ENCODE assay signal across 10 cellular contexts in genomic region chr16:69171325-69172095, GRCh38. TPM values are rescaled to one million over a fixed set of nuclear protein-coding genes. Genes with fewer than 3 reads are reported as not detected.
A peak's percentile ranks its signal among the peaks of the same experiment; 100 is the strongest.
DNase-seq lines count a peak whose midpoint lies in the region; TF ChIP-seq lines count a peak whose summit lies in the region.
"Had no signal": no experiment of that assay in that cellular context is flagged by ENCODE, and none has a peak within 500 bp of the region (broad histone marks: within the 10 kb centered on the region; RNA-seq: fewer than 3 reads in every experiment).

No MANE protein-coding gene starts in this region.

- 35 to 47% (median 42%) methylated on average over 6 of the region's 6 CpGs for whole genome bisulfite sequencing in spleen, 5 donors

- TF ChIP-seq POLR2A in spleen (IDR thresholded peaks at IDR 0.05), result no peak

- H3K36me3 ChIP-seq in H7 (replicated peaks; ENCODE audit: control insufficient read depth, insufficient read depth, low read length), result peaks cover 12% of the 10 kb centered on the region
- H3K36me3 ChIP-seq in spleen, result peaks cover 0 to 40% (median 21%) of the 10 kb centered on the region in 6 donors

- H3K4me3 ChIP-seq in H7 (ENCODE audit: insufficient read depth, low read depth, low read length), result no peak overlapping the region
- no peak overlapping the region for H3K4me3 ChIP-seq in spleen

- intact Hi-C loops in spleen (cut with DNase I; ENCODE audit: low total_unique reads), result no loop called here

- H3K27ac ChIP-seq in spleen, result peak overlapping the region; percentile 6 to 83 (median 62)

- DNase-seq in H7 (peak; percentile 46), amniotic epithelial cell (ENCODE audit: low read depth) (peak; percentile 88), kidney tubule cell (ENCODE audit: low spot score) (peak; percentile 89), spleen (no peak), T-helper 1 cell (no peak), NCI-H446 (lab: John Stamatoyannopoulos, UW) (no peak)
- no peak for DNase-seq in activated CD4-positive, alpha-beta T cell treated with anti-CD3 and anti-CD28 coated beads for 1 hour
- DNase-seq in activated effector memory CD4-positive, alpha-beta T cell treated with anti-CD3 and anti-CD28 coated beads, Interleukin-2, amount 50 U/mL, for 16 hours, result no peak
- DNase-seq: activated CD8-positive, alpha-beta memory T cell treated with anti-CD3 and anti-CD28 coated beads, Interleukin-2, amount 50 U/mL, for 4 hours; DMS153 had no signal

- no peaks in the 10 kb centered on the region for H3K9me3 ChIP-seq in spleen

- H3K27me3 ChIP-seq in H7 (ENCODE audit: control insufficient read depth, insufficient read depth, low read length) (no peaks in the 10 kb centered on the region), spleen (replicated peaks in 1 of 7) (no peaks in the 10 kb centered on the region)

- H3K4me1 ChIP-seq in spleen, result peaks cover 7 to 55% (median 33%) of the 10 kb centered on the region in 6 donors

- no peak for TF ChIP-seq CTCF in spleen (IDR thresholded peaks at IDR 0.05 in 8 of 11, conservative IDR thresholded peaks at IDR 0.05 in 3 of 11)

RNA-seq across cellular contexts. Expression of gene SNTB2, which starts 15.5 kb away (rescaled TPM):
- total RNA-seq in H7 (2014; rRNA removed; shearing (Covaris generic)), result 7.9 and 13.1 TPM in 2 replicates
- 10 to 100 TPM; 25.7 to 48.5 (median 31.5) TPM for total RNA-seq in spleen
- polyA plus RNA-seq in spleen, result 1 to 10 TPM; 1.9 to 4.4 (median 3.0) TPM

RNA-seq across cellular contexts. Expression of gene UTP4, which starts 39.1 kb away (rescaled TPM):
- 20.0 and 27.7 TPM in 2 replicates for total RNA-seq in H7 (2014; rRNA removed; shearing (Covaris generic))
- total RNA-seq in spleen, result 10 to 100 TPM; 13.7 to 37.9 (median 25.0) TPM
- polyA plus RNA-seq in spleen, result 10 to 100 TPM; 12.6 to 16.3 (median 15.4) TPM

RNA-seq across cellular contexts. Expression of gene CHTF8, which starts 39.1 kb away (rescaled TPM):
- total RNA-seq in H7 (2014; rRNA removed; shearing (Covaris generic)), result 98.1 and 113 TPM in 2 replicates
- total RNA-seq in spleen, result 100 to 1,000 TPM in 2 of 7 donors, 10 to 100 TPM in 5; 82.9 to 125 (median 89.2) TPM
- polyA plus RNA-seq in spleen, result 10 to 100 TPM; 46.9 to 75.3 (median 58.9) TPM

Comparison
In these comparisons a context has a peak if more than half of its experiments do, and no peak if none do; other contexts are left out.
1. DNase-seq: peak in H7 (single experiment), amniotic epithelial cell (single experiment) and kidney tubule cell (single experiment); none in spleen (single experiment), T-helper 1 cell (0 of 5), NCI-H446 (0 of 2), activated CD4-positive, alpha-beta T cell treated with anti-CD3 and anti-CD28 coated beads for 1 hour (single experiment) and activated effector memory CD4-positive, alpha-beta T cell treated with anti-CD3 and anti-CD28 coated beads, Interleukin-2, amount 50 U/mL, for 16 hours (single experiment).